Comparison of ENCODE assay signal across 1 cellular context in genomic region chr17:28468781-28469180, GRCh38.
TF ChIP-seq lines count a peak whose summit lies in the region.

No MANE protein-coding gene starts in this region.

TF ChIP-seq in GM12878, 131 proteins besides CTCF, POLR2A, EP300 and RAD21 (continued from another document):
- no peak for TF ChIP-seq PRDM15 (CRISPR knock-in tag; IDR thresholded peaks at IDR 0.05)
- TF ChIP-seq IRF3 (IDR thresholded peaks at IDR 0.05): no peak
- TF ChIP-seq HSF1 (IDR thresholded peaks at IDR 0.05; ENCODE audit: low read depth, low read length): no peak
- TF ChIP-seq MEF2A (IDR thresholded peaks at IDR 0.05; ENCODE audit: insufficient read depth, low read depth, low read length): no peak
- TF ChIP-seq USF1 (IDR thresholded peaks at IDR 0.05; ENCODE audit: borderline replicate concordance, extremely low read length, insufficient read depth, low read depth, low read length): no peak
- TF ChIP-seq ZZZ3 (IDR thresholded peaks at IDR 0.05; ENCODE audit: control insufficient read depth, insufficient read length, low read depth): no peak
